Comparison of ENCODE assay signal across 8 cellular contexts in genomic region chr11:65556470-65557279, GRCh38. TPM values are rescaled to one million over a fixed set of nuclear protein-coding genes. Genes with fewer than 3 reads are reported as not detected.
A peak's percentile ranks its signal among the peaks of the same experiment; 100 is the strongest.
DNase-seq lines count a peak whose midpoint lies in the region; ATAC-seq, FAIRE-seq and TF ChIP-seq lines count a peak whose summit lies in the region.

No MANE protein-coding gene starts in this region.

- peak overlapping the region; percentile 90 to 96 (median 96) for H3K4me3 Mint-ChIP-seq in nephron

- H3K4me1 Mint-ChIP-seq in nephron = peaks cover 71% of the 10 kb centered on the region

- H3K27ac ChIP-seq in PC-3 (ENCODE audit: low read length) = peak overlapping the region; percentile 80
- peak overlapping the region; percentile 21 to 100 (median 98) for H3K27ac ChIP-seq in dorsolateral prefrontal cortex

- TSS peak; percentile 72 for BruUV-seq in PC-3 (replicated peaks; lab: Mats Ljungman, UMichigan)

- FAIRE-seq in HTR-8/SVneo (lab: Jason Lieb, UNC) = no peak

- peaks cover 12% of the 10 kb centered on the region for H3F3A ChIP-seq in PC-3 (ENCODE audit: low read length, unreplicated experiment)

- H3K9ac ChIP-seq in PC-3 (ENCODE audit: low read length) = peak overlapping the region; percentile 47

- POLR2A ChIA-PET in PC-3 (lab: Charles Lee; ENCODE audit: unreplicated experiment) = no interaction called here

- no peak for TF ChIP-seq CTCF in AG09309 (IDR thresholded peaks at IDR 0.05; ENCODE audit: control insufficient read depth, insufficient read depth, low read depth, low read length, missing control alignments)
- TF ChIP-seq CTCF in PC-3 (conservative IDR thresholded peaks at IDR 0.05; ENCODE audit: low read depth, low read length) = no peak
- no peak for TF ChIP-seq CTCF in dorsolateral prefrontal cortex (IDR thresholded peaks at IDR 0.05 in 54 of 56, conservative IDR thresholded peaks at IDR 0.05 in 2 of 56; ENCODE audit: low read depth in 1 of 56, partially characterized antibody in 56 of 56)
- TF ChIP-seq CTCF in nephron (IDR thresholded peaks at IDR 0.05; ENCODE audit: unreplicated experiment in 3 of 3) = no peak

- CTCF ChIA-PET in PC-3 (lab: Charles Lee) = interaction anchor here (0.6 kb wide), 1 partner anchor 90 kb away, joined by 5 read pairs; no protein-coding TSS in a partner anchor

- DNase-seq in AG09309 (ENCODE audit: low read depth) (no peak), PC-3 (peak; percentile 44), dorsolateral prefrontal cortex (no peak), germinal center (ENCODE audit: low spot score) (no peak), HTR-8/SVneo (ENCODE audit: insufficient read length, low spot score) (no peak)
- DNase-seq in stimulated activated CD4-positive, alpha-beta T cell treated with anti-CD3 and anti-CD28 coated beads, Interleukin-4, amount 100 ng/mL, for 1 hour = no peak

- no peaks in the 10 kb centered on the region for H3K9me3 ChIP-seq in PC-3 (ENCODE audit: low read length)

- H3K27me3 Mint-ChIP-seq in nephron (ENCODE audit: low read depth) = peaks cover 10% of the 10 kb centered on the region

- H3K36me3 ChIP-seq in PC-3 (ENCODE audit: low read depth, low read length) = peaks cover 3% of the 10 kb centered on the region; the same call in 1 of the 2 replicates

- no peaks in the 10 kb centered on the region for H3K9me2 ChIP-seq in PC-3 (replicated peaks; ENCODE audit: low read length)

- H3K4me3 ChIP-seq in AG09309 (ENCODE audit: control insufficient read depth, low read depth, low read length) = peak overlapping the region; percentile 75
- H3K4me3 ChIP-seq in PC-3 (ENCODE audit: low read length) = peak overlapping the region; percentile 68
- peak overlapping the region; percentile 48 to 91 (median 70) for H3K4me3 ChIP-seq in dorsolateral prefrontal cortex

- intact Hi-C loops in PC-3 (cut with micrococcal nuclease) = no loop called here
- intact Hi-C loops in dorsolateral prefrontal cortex (cut with DNase I) = loop anchor here in 1 of 2 donors (5.0 kb wide), 1 partner anchor 51 kb away; no protein-coding TSS in a partner anchor

- peak overlapping the region; percentile 92 to 99 (median 99) for H3K27ac Mint-ChIP-seq in nephron

- peaks cover 61% of the 10 kb centered on the region for H3K4me1 ChIP-seq in PC-3 (ENCODE audit: insufficient read depth, low read length)

- H3K79me2 ChIP-seq in PC-3 (ENCODE audit: low read length) = peaks cover 27% of the 10 kb centered on the region

- H3K27me3 ChIP-seq in PC-3 (ENCODE audit: low read length) = no peaks in the 10 kb centered on the region
- no peaks in the 10 kb centered on the region for H3K27me3 ChIP-seq in dorsolateral prefrontal cortex

- peak overlapping the region; percentile 93 for H3K4me2 ChIP-seq in PC-3 (ENCODE audit: low read length)

- no peaks in the 10 kb centered on the region for H4K20me1 ChIP-seq in PC-3 (ENCODE audit: low read length)

- no peaks in the 10 kb centered on the region for H3K9me3 Mint-ChIP-seq in nephron

- ATAC-seq in PC-3 (no peak), HG02623 (IDR thresholded peaks at IDR 0.05; ENCODE audit: unreplicated experiment) (no peak)

- H3K36me3 Mint-ChIP-seq in nephron (ENCODE audit: low read depth) = peaks cover 8% of the 10 kb centered on the region

- H2AFZ ChIP-seq in PC-3 (ENCODE audit: low read length) = no peak overlapping the region

RNA-seq across cellular contexts. Expression of gene LTBP3, which starts 1.5 kb away (rescaled TPM):
- total RNA-seq in PC-3 (2014; rRNA removed) = 197 and 233 TPM in 2 replicates
- total RNA-seq in dorsolateral prefrontal cortex = 100 to 1,000 TPM in 117 of 120 experiments, 10 to 100 TPM in 3; 97.2 to 228 (median 145) TPM

RNA-seq across cellular contexts. Expression of gene ZNRD2, which starts 13.6 kb away (rescaled TPM):
- total RNA-seq in PC-3 (2014; rRNA removed) (126 and 206 TPM in 2 replicates), dorsolateral prefrontal cortex (10 to 100 TPM; 22.6 to 74.8 (median 38.1) TPM)

RNA-seq across cellular contexts. Expression of gene FAM89B, which starts 15.7 kb away (rescaled TPM):
- total RNA-seq in PC-3 (2014; rRNA removed) = 76.3 and 87.7 TPM in 2 replicates
- 100 to 1,000 TPM in 1 of 120 experiments, 10 to 100 TPM in 119; 35.7 to 101 (median 59.6) TPM for total RNA-seq in dorsolateral prefrontal cortex

RNA-seq across cellular contexts. Expression of gene EHBP1L1, which starts 19.2 kb away (rescaled TPM):
- total RNA-seq in PC-3 (2014; rRNA removed) (126 and 200 TPM in 2 replicates), dorsolateral prefrontal cortex (10 to 100 TPM; 17.3 to 49.0 (median 28.4) TPM)

RNA-seq across cellular contexts. Expression of gene SCYL1, which starts 31.8 kb away (rescaled TPM):
- total RNA-seq in PC-3 (2014; rRNA removed) (201 and 262 TPM in 2 replicates), dorsolateral prefrontal cortex (100 to 1,000 TPM in 34 of 120 experiments, 10 to 100 TPM in 86; 71.5 to 120 (median 93.9) TPM)
